ENCODE assay signal across 1 cellular context in genomic region chr1:207554823-207555222, GRCh38. TPM values are rescaled to one million over a fixed set of nuclear protein-coding genes. Genes with fewer than 3 reads are reported as not detected.
"Had no signal": no experiment of that assay in that cellular context is flagged by ENCODE, and none has a peak within 500 bp of the region (broad histone marks: within the 10 kb centered on the region; RNA-seq: fewer than 3 reads in every experiment).

No MANE protein-coding gene starts in this region.

RNA-seq across cellular contexts. Expression of gene CR1, which starts 58.9 kb away (rescaled TPM):
- total RNA-seq: osteocyte had no signal
